Comparison of ENCODE assay signal across 29 cellular contexts in the genomic region with DNA sequence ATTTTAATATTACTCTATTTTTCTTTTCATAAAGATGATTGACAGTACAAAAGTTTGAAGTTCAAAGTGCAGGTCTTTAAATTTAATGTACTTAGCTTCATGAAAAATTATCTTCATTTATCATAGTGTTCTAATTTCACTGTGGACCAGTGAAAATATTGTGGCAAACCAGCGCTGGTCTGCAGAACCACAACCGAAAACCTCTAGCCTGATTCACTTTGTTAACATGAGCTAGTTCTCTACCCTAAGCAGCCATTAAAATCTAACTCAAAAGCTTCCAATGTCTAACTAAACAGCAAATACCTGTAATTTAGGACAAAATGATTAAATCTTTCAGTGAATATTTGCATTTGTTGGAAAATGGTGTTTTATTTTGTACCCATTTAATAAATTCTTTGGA.
"Had no signal": no experiment of that assay in that cellular context is flagged by ENCODE, and none has a peak within 500 bp of the region (broad histone marks: within the 10 kb centered on the region; RNA-seq: fewer than 3 reads in every experiment).

No MANE protein-coding gene starts in this region.

- H3K9me3 ChIP-seq: left ventricle myocardium inferior, mucosa of descending colon, neutrophil, right atrium auricular region, right lobe of liver, stomach, testis, thyroid gland, transverse colon, upper lobe of left lung, vagina had no signal

- ATAC-seq: mucosa of descending colon; naive thymus-derived CD8-positive, alpha-beta T cell; right lobe of liver; stimulated activated memory B cell treated with anti-CD40 and anti-IgM and Interleukin-4, amounts not matched to agents 10 μg/mL and 1 μg/mL and 100 μg/mL, for 72 hours; stimulated activated naive CD8-positive, alpha-beta T cell treated with anti-CD3 and anti-CD28 coated beads, Interleukin-15, Interleukin-2, amounts not matched to agents 100 U/mL and 50 U/mL, for 24 hours had no signal

- H3K36me3 ChIP-seq: left ventricle myocardium inferior, neural progenitor cell, neutrophil, right atrium auricular region, right lobe of liver, stomach, thyroid gland, transverse colon, upper lobe of left lung, vagina had no signal

- H3K4me1 ChIP-seq: left ventricle myocardium inferior, neural progenitor cell, parathyroid adenoma, right atrium auricular region, testis, vagina had no signal

- H3K27me3 Mint-ChIP-seq: memory B cell; progenitor cell of endocrine pancreas; stimulated activated memory B cell treated with anti-CD40 and anti-IgM and Interleukin-4, amounts not matched to agents 10 μg/mL and 1 μg/mL and 100 μg/mL, for 72 hours had no signal

- H3K4me3 ChIP-seq: left ventricle myocardium inferior, lung, mucosa of descending colon, neural progenitor cell, right atrium auricular region, right lobe of liver, smooth muscle cell, stomach, testis, thyroid gland, transverse colon, upper lobe of left lung, vagina had no signal

- H3K27ac Mint-ChIP-seq: immature natural killer cell; memory B cell; naive thymus-derived CD8-positive, alpha-beta T cell; nephron progenitor cell; neural progenitor cell; progenitor cell of endocrine pancreas; stimulated activated memory B cell treated with anti-CD40 and anti-IgM and Interleukin-4, amounts not matched to agents 10 μg/mL and 1 μg/mL and 100 μg/mL, for 72 hours had no signal

- H3K4me1 Mint-ChIP-seq: immature natural killer cell; memory B cell; naive thymus-derived CD8-positive, alpha-beta T cell; nephron progenitor cell; neural progenitor cell; stimulated activated memory B cell treated with anti-CD40 and anti-IgM and Interleukin-4, amounts not matched to agents 10 μg/mL and 1 μg/mL and 100 μg/mL, for 72 hours had no signal

- H3K27ac ChIP-seq: left ventricle myocardium inferior, neural progenitor cell, neutrophil, parathyroid adenoma, right atrium auricular region, stomach, testis, thyroid gland, transverse colon, upper lobe of left lung, vagina had no signal

- H3K27me3 ChIP-seq: neural progenitor cell, right atrium auricular region, right lobe of liver, stomach, testis, thyroid gland, transverse colon, upper lobe of left lung, vagina had no signal

- H3K36me3 Mint-ChIP-seq: immature natural killer cell; memory B cell; naive thymus-derived CD8-positive, alpha-beta T cell; neural progenitor cell; stimulated activated memory B cell treated with anti-CD40 and anti-IgM and Interleukin-4, amounts not matched to agents 10 μg/mL and 1 μg/mL and 100 μg/mL, for 72 hours had no signal

- H3K9me3 Mint-ChIP-seq: immature natural killer cell; memory B cell; naive thymus-derived CD8-positive, alpha-beta T cell; nephron progenitor cell; neural progenitor cell; stimulated activated memory B cell treated with anti-CD40 and anti-IgM and Interleukin-4, amounts not matched to agents 10 μg/mL and 1 μg/mL and 100 μg/mL, for 72 hours had no signal

- DNase-seq: hypothalamus; immature natural killer cell; islet precursor cell; left ventricle myocardium inferior; mucosa of descending colon; naive thymus-derived CD8-positive, alpha-beta T cell; nephron progenitor cell; occipital lobe; right lobe of liver; stimulated activated CD4-positive, alpha-beta T cell treated with anti-CD3 and anti-CD28 coated beads, Interleukin-1b, Interleukin-23, amount 100 ng/mL, for 48 hours; stimulated activated CD4-positive, alpha-beta T cell treated with anti-CD3 and anti-CD28 coated beads, Interleukin-2, amount 100 ng/mL, for 48 hours; stimulated activated CD4-positive, alpha-beta T cell treated with anti-CD3 and anti-CD28 coated beads, Interleukin-4, amount 100 ng/mL, for 4 hours; stimulated activated CD8-positive, alpha-beta memory T cell treated with anti-CD3 and anti-CD28 coated beads, Interleukin-4, amount 100 ng/mL, for 48 hours; stimulated activated naive CD8-positive, alpha-beta T cell treated with anti-CD3 and anti-CD28 coated beads, Interleukin-15, Interleukin-2, amounts not matched to agents 100 U/mL and 50 U/mL, for 24 hours; stomach; testis; thyroid gland; transverse colon; upper lobe of left lung had no signal

- H3K4me3 Mint-ChIP-seq: immature natural killer cell; memory B cell; naive thymus-derived CD8-positive, alpha-beta T cell; nephron progenitor cell; neural progenitor cell; stimulated activated memory B cell treated with anti-CD40 and anti-IgM and Interleukin-4, amounts not matched to agents 10 μg/mL and 1 μg/mL and 100 μg/mL, for 72 hours had no signal
